ENCODE assay signal across 9 cellular contexts in genomic region chrX:100447563-100448397, GRCh38. TPM values are rescaled to one million over a fixed set of nuclear protein-coding genes. Genes with fewer than 3 reads are reported as not detected.
A peak's percentile ranks its signal among the peaks of the same experiment; 100 is the strongest.
DNase-seq lines count a peak whose midpoint lies in the region; ATAC-seq and TF ChIP-seq lines count a peak whose summit lies in the region.
"Had no signal": no experiment of that assay in that cellular context is flagged by ENCODE, and none has a peak within 500 bp of the region (broad histone marks: within the 10 kb centered on the region; RNA-seq: fewer than 3 reads in every experiment).

No MANE protein-coding gene starts in this region.

- POLR2A ChIA-PET in activated CD4-positive, alpha-beta T cell treated with anti-CD3 and anti-CD28 coated beads for 36 hours (lab: Charles Lee): no interaction called here

- H3K27me3 Mint-ChIP-seq in activated CD4-positive, alpha-beta T cell treated with anti-CD3 and anti-CD28 coated beads for 36 hours: peaks cover 4% of the 10 kb centered on the region
- H3K27me3 Mint-ChIP-seq in stimulated activated naive B cell treated with anti-CD40 and anti-IgM and Interleukin-4, amounts not matched to agents 10 μg/mL and 1 μg/mL and 100 μg/mL, for 72 hours: peaks cover 11 to 30% of the 10 kb centered on the region in 2 donors
- H3K27me3 Mint-ChIP-seq: dendritic cell treated with granulocyte-macrophage colony-stimulating factor and Interleukin-4, amounts not matched to agents 40 ng/mL and 50 ng/mL, for 4 days had no signal

- H3K4me3 Mint-ChIP-seq in activated CD4-positive, alpha-beta T cell treated with anti-CD3 and anti-CD28 coated beads for 36 hours: no peak overlapping the region
- no peak overlapping the region for H3K4me3 Mint-ChIP-seq in stimulated activated naive B cell treated with anti-CD40 and anti-IgM and Interleukin-4, amounts not matched to agents 10 μg/mL and 1 μg/mL and 100 μg/mL, for 72 hours
- H3K4me3 Mint-ChIP-seq: dendritic cell treated with granulocyte-macrophage colony-stimulating factor and Interleukin-4, amounts not matched to agents 40 ng/mL and 50 ng/mL, for 4 days had no signal

- H3K27ac ChIP-seq in 22Rv1: no peak overlapping the region

- DNase-seq in ELR (ENCODE audit: low read depth) (peak; percentile 33), HPDE6-E6E7 (ENCODE audit: extremely low spot score) (peak; percentile 22), foreskin fibroblast (peak; percentile 0 to 19), nucleus accumbens (lab: John Stamatoyannopoulos, UW) (peak in 29 of 56 donors; percentile 0 to 53 (median 4)), NCI-H128 (lab: John Stamatoyannopoulos, UW; ENCODE audit: unreplicated experiment) (no peak)
- DNase-seq in activated CD4-positive, alpha-beta T cell treated with anti-CD3 and anti-CD28 coated beads for 36 hours: peak; percentile 24
- DNase-seq in stimulated activated naive B cell treated with anti-CD40 and anti-IgM and Interleukin-4, amounts not matched to agents 10 μg/mL and 1 μg/mL and 100 μg/mL, for 72 hours: no peak

- no peak overlapping the region for H3K27ac Mint-ChIP-seq in activated CD4-positive, alpha-beta T cell treated with anti-CD3 and anti-CD28 coated beads for 36 hours
- H3K27ac Mint-ChIP-seq in stimulated activated naive B cell treated with anti-CD40 and anti-IgM and Interleukin-4, amounts not matched to agents 10 μg/mL and 1 μg/mL and 100 μg/mL, for 72 hours: no peak overlapping the region
- H3K27ac Mint-ChIP-seq: dendritic cell treated with granulocyte-macrophage colony-stimulating factor and Interleukin-4, amounts not matched to agents 40 ng/mL and 50 ng/mL, for 4 days had no signal

- CTCF ChIA-PET in activated CD4-positive, alpha-beta T cell treated with anti-CD3 and anti-CD28 coated beads for 36 hours (lab: Charles Lee): interaction anchor here (0.5 to 1.7 kb wide), 4 partner anchors 18 to 1506 kb away, joined by 3 to 5 read pairs (median 3); no protein-coding TSS in a partner anchor

- H3K4me3 ChIP-seq in foreskin fibroblast (ENCODE audit: low read depth in 1 of 2, low read length in 2 of 2): no peak overlapping the region

- H3K4me1 Mint-ChIP-seq in activated CD4-positive, alpha-beta T cell treated with anti-CD3 and anti-CD28 coated beads for 36 hours: no peaks in the 10 kb centered on the region
- H3K4me1 Mint-ChIP-seq in stimulated activated naive B cell treated with anti-CD40 and anti-IgM and Interleukin-4, amounts not matched to agents 10 μg/mL and 1 μg/mL and 100 μg/mL, for 72 hours: no peaks in the 10 kb centered on the region

- H3K9me3 Mint-ChIP-seq in activated CD4-positive, alpha-beta T cell treated with anti-CD3 and anti-CD28 coated beads for 36 hours (ENCODE audit: low read depth): no peaks in the 10 kb centered on the region
- H3K9me3 Mint-ChIP-seq in stimulated activated naive B cell treated with anti-CD40 and anti-IgM and Interleukin-4, amounts not matched to agents 10 μg/mL and 1 μg/mL and 100 μg/mL, for 72 hours: peaks cover 0 to 4% of the 10 kb centered on the region in 2 donors
- H3K9me3 Mint-ChIP-seq: dendritic cell treated with granulocyte-macrophage colony-stimulating factor and Interleukin-4, amounts not matched to agents 40 ng/mL and 50 ng/mL, for 4 days had no signal

- ATAC-seq in activated CD4-positive, alpha-beta T cell treated with anti-CD3 and anti-CD28 coated beads for 36 hours: no peak
- ATAC-seq in stimulated activated naive B cell treated with anti-CD40 and anti-IgM and Interleukin-4, amounts not matched to agents 10 μg/mL and 1 μg/mL and 100 μg/mL, for 72 hours (replicated peaks): no peak

- TF ChIP-seq CTCF in 22Rv1 (IDR thresholded peaks at IDR 0.05) (peak; percentile 81), foreskin fibroblast (IDR thresholded peaks at IDR 0.05; ENCODE audit: low read depth, low read length) (peak; percentile 65)

- no peaks in the 10 kb centered on the region for H3K36me3 Mint-ChIP-seq in activated CD4-positive, alpha-beta T cell treated with anti-CD3 and anti-CD28 coated beads for 36 hours (ENCODE audit: low read depth)
- H3K36me3 Mint-ChIP-seq in stimulated activated naive B cell treated with anti-CD40 and anti-IgM and Interleukin-4, amounts not matched to agents 10 μg/mL and 1 μg/mL and 100 μg/mL, for 72 hours: no peaks in the 10 kb centered on the region

- intact Hi-C loops in activated CD4-positive, alpha-beta T cell treated with anti-CD3 and anti-CD28 coated beads for 36 hours (cut with DNase I, micrococcal nuclease): no loop called here

RNA-seq across cellular contexts. Expression of gene PCDH19, which starts 37.7 kb away (rescaled TPM):
- total RNA-seq in activated CD4-positive, alpha-beta T cell treated with anti-CD3 and anti-CD28 coated beads for 36 hours: under 1 TPM in 1 of 2 experiments, not detected in 1; 0.02 TPM

Comparison
In these comparisons a context has a peak if more than half of its experiments do, and no peak if none do; other contexts are left out.
1. DNase-seq: peak in ELR (single experiment), HPDE6-E6E7 (single experiment), activated CD4-positive, alpha-beta T cell treated with anti-CD3 and anti-CD28 coated beads for 36 hours (single experiment), foreskin fibroblast (2 of 2) and nucleus accumbens (29 of 56); none in NCI-H128 (single experiment) and stimulated activated naive B cell treated with anti-CD40 and anti-IgM and Interleukin-4, amounts not matched to agents 10 μg/mL and 1 μg/mL and 100 μg/mL, for 72 hours (single experiment).